20 cellular contexts compared by ENCODE assay signal in the genomic region with DNA sequence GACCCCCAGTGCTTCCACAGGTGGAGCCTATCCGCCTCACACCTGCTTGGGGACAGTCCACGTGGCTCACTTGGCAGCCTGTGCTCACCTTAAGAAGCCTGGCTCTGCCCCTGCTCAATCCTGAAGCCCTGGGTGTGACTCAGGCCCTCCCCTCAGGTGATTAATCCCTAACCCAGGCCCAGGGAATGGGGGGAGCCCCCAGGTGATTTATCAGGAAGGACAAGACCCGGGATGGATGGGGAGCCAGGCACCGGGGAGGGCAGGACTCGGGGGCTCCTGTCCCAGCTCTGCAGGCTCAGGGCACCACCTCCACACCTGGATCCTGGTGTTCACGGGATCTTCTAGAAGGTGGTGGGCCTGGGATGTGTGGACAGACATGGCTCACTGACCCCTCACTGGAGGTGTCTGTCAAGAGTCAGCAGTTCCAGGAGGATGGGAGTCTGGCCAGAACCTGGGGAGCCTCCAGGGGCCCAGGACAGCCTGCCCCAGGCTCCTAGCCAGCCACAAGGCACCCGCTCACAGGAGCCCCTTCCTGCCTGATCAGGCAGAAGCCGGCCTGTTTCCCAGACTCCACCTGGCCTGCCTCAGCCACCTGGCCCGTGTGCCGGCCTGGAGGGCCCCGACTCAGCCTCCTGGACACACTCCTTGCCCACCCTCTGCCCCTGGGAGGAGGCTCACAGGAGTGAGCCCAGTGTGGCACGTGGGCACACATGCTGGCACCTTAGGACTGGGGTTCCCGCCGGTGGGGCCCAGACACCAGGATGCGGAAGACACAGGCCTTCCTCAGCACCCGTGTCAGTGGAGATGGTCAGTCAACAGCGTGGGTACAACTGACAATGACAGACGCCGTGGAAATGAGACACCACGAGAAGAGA. TPM values are rescaled to one million over a fixed set of nuclear protein-coding genes. Genes with fewer than 3 reads are reported as not detected.
DNase-seq lines count a peak whose midpoint lies in the region; ATAC-seq and TF ChIP-seq lines count a peak whose summit lies in the region.
"Had no signal": no experiment of that assay in that cellular context is flagged by ENCODE, and none has a peak within 500 bp of the region (broad histone marks: within the 10 kb centered on the region; RNA-seq: fewer than 3 reads in every experiment).

No MANE protein-coding gene starts in this region.

- peak overlapping the region; percentile 51 for H3K27ac Mint-ChIP-seq in activated naive CD4-positive, alpha-beta T cell treated with anti-CD3 and anti-CD28 coated beads, Interleukin-2, amount 50 U/mL, for 24 hours
- no peak overlapping the region for H3K27ac Mint-ChIP-seq in activated naive CD4-positive, alpha-beta T cell treated with anti-CD3 and anti-CD28 coated beads, Interleukin-2, amount 10 ng/mL, durations not matched to agents 7 days and 5 days
- peak overlapping the region; percentile 33 for H3K27ac Mint-ChIP-seq in glutamatergic neuron (ENCODE audit: unreplicated experiment)
- no peak overlapping the region for H3K27ac Mint-ChIP-seq in naive thymus-derived CD8-positive, alpha-beta T cell

- H3K27me3 Mint-ChIP-seq in activated naive CD4-positive, alpha-beta T cell treated with anti-CD3 and anti-CD28 coated beads, Interleukin-2, amount 50 U/mL, for 24 hours: no peaks in the 10 kb centered on the region
- peaks cover 3% of the 10 kb centered on the region for H3K27me3 Mint-ChIP-seq in activated naive CD4-positive, alpha-beta T cell treated with anti-CD3 and anti-CD28 coated beads, Interleukin-2, amount 10 ng/mL, durations not matched to agents 7 days and 5 days
- peaks cover 7% of the 10 kb centered on the region for H3K27me3 Mint-ChIP-seq in glutamatergic neuron (ENCODE audit: unreplicated experiment)
- peaks cover 0 to 3% (median 0%) of the 10 kb centered on the region in 5 donors for H3K27me3 Mint-ChIP-seq in naive thymus-derived CD8-positive, alpha-beta T cell
- H3K27me3 Mint-ChIP-seq: IgD-negative memory B cell had no signal

- POLR2A ChIA-PET in naive thymus-derived CD8-positive, alpha-beta T cell (lab: Charles Lee): no interaction called here

- H2AK5ac ChIP-seq in neuronal stem cell (ENCODE audit: low read depth, low read length): peak overlapping the region; percentile 56

- no peak for ATAC-seq in naive thymus-derived CD8-positive, alpha-beta T cell
- ATAC-seq: GM12878 had no signal

- TF ChIP-seq CTCF in glutamatergic neuron (IDR thresholded peaks at IDR 0.05; ENCODE audit: partially characterized antibody, unreplicated experiment) (no peak), foreskin fibroblast (IDR thresholded peaks at IDR 0.05; ENCODE audit: low read depth, low read length) (no peak)

- H3K4me2 ChIP-seq in neuronal stem cell (ENCODE audit: insufficient read depth, low read length, poor library complexity, severe bottlenecking): no peak overlapping the region
- H3K4me2 ChIP-seq: SK-N-SH had no signal

- no peak overlapping the region for H2BK5ac ChIP-seq in neuronal stem cell (ENCODE audit: low read length)

- CTCF ChIA-PET in activated naive CD4-positive, alpha-beta T cell treated with anti-CD3 and anti-CD28 coated beads, Interleukin-2, amount 10 ng/mL, durations not matched to agents 7 days and 5 days (lab: Charles Lee): no interaction called here

- no peak overlapping the region for H3K4me3 ChIP-seq in H7 (ENCODE audit: insufficient read depth, low read depth, low read length)
- no peak overlapping the region for H3K4me3 ChIP-seq in neuronal stem cell (ENCODE audit: low read length in 2 of 2)
- no peak overlapping the region for H3K4me3 ChIP-seq in foreskin fibroblast (ENCODE audit: low read depth in 1 of 2, low read length in 2 of 2)
- H3K4me3 ChIP-seq: GM12878, GM23248, HAP-1 had no signal

- H3K23ac ChIP-seq in neuronal stem cell (ENCODE audit: low read depth, low read length, poor library complexity): peak overlapping the region; percentile 31

- H3K4me1 Mint-ChIP-seq in activated naive CD4-positive, alpha-beta T cell treated with anti-CD3 and anti-CD28 coated beads, Interleukin-2, amount 50 U/mL, for 24 hours: no peaks in the 10 kb centered on the region
- H3K4me1 Mint-ChIP-seq in activated naive CD4-positive, alpha-beta T cell treated with anti-CD3 and anti-CD28 coated beads, Interleukin-2, amount 10 ng/mL, durations not matched to agents 7 days and 5 days: no peaks in the 10 kb centered on the region
- peaks cover 3% of the 10 kb centered on the region for H3K4me1 Mint-ChIP-seq in glutamatergic neuron (ENCODE audit: low read depth, unreplicated experiment)
- H3K4me1 Mint-ChIP-seq in naive thymus-derived CD8-positive, alpha-beta T cell: peaks cover 0 to 4% (median under 1%) of the 10 kb centered on the region in 4 donors
- H3K4me1 Mint-ChIP-seq: IgD-negative memory B cell had no signal

- WGBS in neuronal stem cell (ENCODE audit: extremely low coverage in 2 of 2, insufficient read length in 2 of 2, insufficient replicate concordance in 1 of 2), 2 donors: no CpG with 5 or more reads among the region's 20 CpGs

- H3K4ac ChIP-seq in neuronal stem cell (ENCODE audit: low read length): no peak overlapping the region

- H3K9ac ChIP-seq in neuronal stem cell (ENCODE audit: low read depth, low read length, poor library complexity): no peak overlapping the region
- H3K9ac ChIP-seq: GM23248, SK-N-SH had no signal

- no peak for DNase-seq in activated naive CD4-positive, alpha-beta T cell treated with anti-CD3 and anti-CD28 coated beads, Interleukin-2, amount 10 ng/mL, durations not matched to agents 7 days and 5 days
- DNase-seq in H7: peak; percentile 52
- no peak for DNase-seq in glutamatergic neuron
- no peak for DNase-seq in neuronal stem cell (ENCODE audit: low spot score)
- DNase-seq in naive thymus-derived CD8-positive, alpha-beta T cell: no peak
- DNase-seq in NCI-H1105 (lab: John Stamatoyannopoulos, UW): no peak
- no peak for DNase-seq in foreskin fibroblast
- DNase-seq: DMS79 treated with DMSO at 0.1 percent for 48 hours, GM23248, MV-4-11, NCI-H1694, NCI-H2081, NCI-H446, NCI-H526, SIG-M5, SK-N-SH had no signal

- H3K36me3 ChIP-seq in H7 (replicated peaks; ENCODE audit: control insufficient read depth, insufficient read depth, low read length) (no peaks in the 10 kb centered on the region), neuronal stem cell (replicated peaks in 1 of 2; ENCODE audit: control insufficient read depth in 2 of 2, insufficient read depth in 2 of 2, low read length in 2 of 2) (no peaks in the 10 kb centered on the region)
- H3K36me3 ChIP-seq: HAP-1 had no signal

- peak overlapping the region; percentile 71 for H3K18ac ChIP-seq in neuronal stem cell (ENCODE audit: low read length)

- H2BK120ac ChIP-seq in neuronal stem cell (ENCODE audit: low read depth, low read length): peak overlapping the region; percentile 87

- H3K27me3 ChIP-seq in H7 (ENCODE audit: control insufficient read depth, insufficient read depth, low read length) (no peaks in the 10 kb centered on the region), neuronal stem cell (ENCODE audit: control insufficient read depth in 3 of 3, insufficient read depth in 3 of 3, low read depth in 1 of 3, low read length in 3 of 3) (no peaks in the 10 kb centered on the region)

- H3K4me1 ChIP-seq in neuronal stem cell (ENCODE audit: control insufficient read depth in 2 of 2, insufficient read depth in 1 of 2, low read depth in 1 of 2, low read length in 2 of 2): no peaks in the 10 kb centered on the region
- H3K4me1 ChIP-seq: HAP-1 had no signal

- no peaks in the 10 kb centered on the region for H3K36me3 Mint-ChIP-seq in activated naive CD4-positive, alpha-beta T cell treated with anti-CD3 and anti-CD28 coated beads, Interleukin-2, amount 50 U/mL, for 24 hours
- no peaks in the 10 kb centered on the region for H3K36me3 Mint-ChIP-seq in activated naive CD4-positive, alpha-beta T cell treated with anti-CD3 and anti-CD28 coated beads, Interleukin-2, amount 10 ng/mL, durations not matched to agents 7 days and 5 days
- H3K36me3 Mint-ChIP-seq in glutamatergic neuron (ENCODE audit: unreplicated experiment): peaks cover 15% of the 10 kb centered on the region
- no peaks in the 10 kb centered on the region for H3K36me3 Mint-ChIP-seq in naive thymus-derived CD8-positive, alpha-beta T cell

- H3K79me1 ChIP-seq in neuronal stem cell (ENCODE audit: low read depth, low read length): peaks cover 5% of the 10 kb centered on the region

- H2BK12ac ChIP-seq in neuronal stem cell (ENCODE audit: low read length): no peak overlapping the region

- no peak overlapping the region for H2AFZ ChIP-seq in neuronal stem cell (ENCODE audit: low read length)
- H2AFZ ChIP-seq: GM23248 had no signal

- H3K9me3 Mint-ChIP-seq in activated naive CD4-positive, alpha-beta T cell treated with anti-CD3 and anti-CD28 coated beads, Interleukin-2, amount 50 U/mL, for 24 hours: no peaks in the 10 kb centered on the region
- no peaks in the 10 kb centered on the region for H3K9me3 Mint-ChIP-seq in activated naive CD4-positive, alpha-beta T cell treated with anti-CD3 and anti-CD28 coated beads, Interleukin-2, amount 10 ng/mL, durations not matched to agents 7 days and 5 days
- H3K9me3 Mint-ChIP-seq in glutamatergic neuron (ENCODE audit: unreplicated experiment): peaks cover 17% of the 10 kb centered on the region
- peaks cover 0 to 4% (median 0%) of the 10 kb centered on the region in 9 donors for H3K9me3 Mint-ChIP-seq in naive thymus-derived CD8-positive, alpha-beta T cell
- H3K9me3 Mint-ChIP-seq: IgD-negative memory B cell had no signal

- no peak overlapping the region for H3K4me3 Mint-ChIP-seq in activated naive CD4-positive, alpha-beta T cell treated with anti-CD3 and anti-CD28 coated beads, Interleukin-2, amount 50 U/mL, for 24 hours
- no peak overlapping the region for H3K4me3 Mint-ChIP-seq in activated naive CD4-positive, alpha-beta T cell treated with anti-CD3 and anti-CD28 coated beads, Interleukin-2, amount 10 ng/mL, durations not matched to agents 7 days and 5 days
- no peak overlapping the region for H3K4me3 Mint-ChIP-seq in glutamatergic neuron (ENCODE audit: unreplicated experiment)
- H3K4me3 Mint-ChIP-seq in naive thymus-derived CD8-positive, alpha-beta T cell: no peak overlapping the region
- H3K4me3 Mint-ChIP-seq: IgD-negative memory B cell had no signal

- no peak overlapping the region for H4K8ac ChIP-seq in neuronal stem cell (ENCODE audit: low read depth, low read length)

- H3K27ac ChIP-seq in neuronal stem cell (replicated peaks; ENCODE audit: low read length): no peak overlapping the region
- H3K27ac ChIP-seq: GM23248 had no signal

- H2BK15ac ChIP-seq in neuronal stem cell (ENCODE audit: low read length): no peak overlapping the region

- H3K14ac ChIP-seq in neuronal stem cell (ENCODE audit: low read length): no peak overlapping the region

- H4K91ac ChIP-seq in neuronal stem cell (ENCODE audit: low read depth, low read length, poor library complexity): peak overlapping the region; percentile 72

- H3K9me3 ChIP-seq in neuronal stem cell (replicated peaks in 1 of 2; ENCODE audit: control insufficient read depth in 2 of 2, insufficient read depth in 1 of 2, low read depth in 1 of 2, low read length in 2 of 2): peaks cover 0 to 8% of the 10 kb centered on the region in 2 donors
- H3K9me3 ChIP-seq: HAP-1, SK-N-SH had no signal

RNA-seq across cellular contexts. Expression of a gene that starts 38.6 kb away (rescaled TPM):
- 243 and 283 TPM in 2 replicates for total RNA-seq in H7 (2014; rRNA removed; shearing (Covaris generic))
- total RNA-seq in glutamatergic neuron (ENCODE audit: unreplicated experiment): 407 TPM
- polyA plus RNA-seq in neuronal stem cell (2013, experiment 1 of 2): 54.3 TPM
- polyA plus RNA-seq in neuronal stem cell (2013, experiment 2 of 2): 53.4 TPM
- total RNA-seq in naive thymus-derived CD8-positive, alpha-beta T cell: 10 to 100 TPM; 19.4 to 21.0 TPM
- 1 to 10 TPM; 1.7 to 2.0 (median 1.7) TPM for polyA plus RNA-seq in naive thymus-derived CD8-positive, alpha-beta T cell
- polyA plus RNA-seq: IgD-negative memory B cell had no signal

Comparison
In these comparisons a context has a peak if more than half of its experiments do, and no peak if none do; other contexts are left out.
1. H3K27ac Mint-ChIP-seq: peak in activated naive CD4-positive, alpha-beta T cell treated with anti-CD3 and anti-CD28 coated beads, Interleukin-2, amount 50 U/mL, for 24 hours (single experiment) and glutamatergic neuron (single experiment); none in activated naive CD4-positive, alpha-beta T cell treated with anti-CD3 and anti-CD28 coated beads, Interleukin-2, amount 10 ng/mL, durations not matched to agents 7 days and 5 days (single experiment) and naive thymus-derived CD8-positive, alpha-beta T cell (0 of 10).
2. RNA of a gene that starts 38.6 kb away (total RNA-seq): 407 TPM in glutamatergic neuron (single experiment) and 243 to 283 TPM in H7; 19.4 to 21.0 TPM in naive thymus-derived CD8-positive, alpha-beta T cell; every median in the first group is over 10 times any median in the second.